22 cellular contexts compared by ENCODE assay signal in genomic region chr4:48725414-48725813, GRCh38. TPM values are rescaled to one million over a fixed set of nuclear protein-coding genes. Genes with fewer than 3 reads are reported as not detected.
DNase-seq lines count a peak whose midpoint lies in the region; ATAC-seq, FAIRE-seq and TF ChIP-seq lines count a peak whose summit lies in the region.
"Had no signal": no experiment of that assay in that cellular context is flagged by ENCODE, and none has a peak within 500 bp of the region (broad histone marks: within the 10 kb centered on the region; RNA-seq: fewer than 3 reads in every experiment).

No MANE protein-coding gene starts in this region.

- H3K4me1 Mint-ChIP-seq in activated naive CD8-positive, alpha-beta T cell (ENCODE audit: low read depth), result peaks cover 89% of the 10 kb centered on the region
- peaks cover 75% of the 10 kb centered on the region for H3K4me1 Mint-ChIP-seq in activated naive CD8-positive, alpha-beta T cell treated with anti-CD3 and anti-CD28 coated beads for 36 hours
- peaks cover 66 to 82% of the 10 kb centered on the region in 2 donors for H3K4me1 Mint-ChIP-seq in natural killer cell treated with Interleukin-12 subunit alpha and Interleukin-12 subunit beta and Interleukin-15 and Interleukin-18, amount 100 ng/mL, for 72 hours (ENCODE audit: low read depth in 2 of 2)

- H3K27ac ChIP-seq in temporal lobe (ENCODE audit: low read depth, low read length), result peak overlapping the region; percentile 47

- DNase-seq in activated naive CD8-positive, alpha-beta T cell treated with anti-CD3 and anti-CD28 coated beads for 36 hours, result no peak
- DNase-seq in epithelial cell of proximal tubule (ENCODE audit: low read depth) (no peak), RCC 7860 (ENCODE audit: low spot score) (no peak), SIG-M5 treated with dmso at 0.1 percent for 504 hours (lab: John Stamatoyannopoulos, UW; ENCODE audit: unreplicated experiment) (no peak)
- DNase-seq in natural killer cell treated with Interleukin-12 subunit alpha and Interleukin-12 subunit beta and Interleukin-15 and Interleukin-18, amount 100 ng/mL, for 72 hours (ENCODE audit: low spot score), result no peak
- DNase-seq: 8988T; activated CD4-positive, alpha-beta T cell treated with anti-CD3 and anti-CD28 coated beads, Interleukin-2, amount 50 U/mL, for 1 hour; AML-193; heart right ventricle; naive thymus-derived CD4-positive, alpha-beta T cell; NCI-H1092; NCI-H2081; NCI-H748 treated with DMSO at 0.1 percent for 48 hours; stimulated activated naive CD8-positive, alpha-beta T cell treated with anti-CD3 and anti-CD28 coated beads, Interleukin-15, amount 100 ng/mL, for 72 hours had no signal

- TF ChIP-seq CTCF in epithelial cell of proximal tubule (conservative IDR thresholded peaks at IDR 0.05; ENCODE audit: low read depth, low read length), result no peak

- no peaks in the 10 kb centered on the region for H3K27me3 Mint-ChIP-seq in activated naive CD8-positive, alpha-beta T cell
- H3K27me3 Mint-ChIP-seq in activated naive CD8-positive, alpha-beta T cell treated with anti-CD3 and anti-CD28 coated beads for 36 hours, result no peaks in the 10 kb centered on the region
- H3K27me3 Mint-ChIP-seq in natural killer cell treated with Interleukin-12 subunit alpha and Interleukin-12 subunit beta and Interleukin-15 and Interleukin-18, amount 100 ng/mL, for 72 hours, result no peaks in the 10 kb centered on the region
- H3K27me3 Mint-ChIP-seq: activated naive CD4-positive, alpha-beta T cell treated with anti-CD3 and anti-CD28 coated beads, Interleukin-2, amount 50 U/mL, for 24 hours; activated T-helper 17 cell treated with anti-CD3 and anti-CD28 coated beads, Interleukin-2, amount 50 U/mL, for 72 hours; central memory CD8-positive, alpha-beta T cell; naive thymus-derived CD4-positive, alpha-beta T cell; stimulated activated naive CD8-positive, alpha-beta T cell treated with anti-CD3 and anti-CD28 coated beads, Interleukin-15, amount 100 ng/mL, for 72 hours had no signal

- H3K4me3 ChIP-seq in epithelial cell of proximal tubule (ENCODE audit: low read depth, low read length), result peak overlapping the region; percentile 25
- H3K4me3 ChIP-seq: heart right ventricle had no signal

- no peak for FAIRE-seq in RCC 7860 (lab: Jason Lieb, UNC)
- FAIRE-seq: endothelial cell of umbilical vein had no signal

- H3K4me3 Mint-ChIP-seq in activated naive CD8-positive, alpha-beta T cell, result no peak overlapping the region
- H3K4me3 Mint-ChIP-seq in activated naive CD8-positive, alpha-beta T cell treated with anti-CD3 and anti-CD28 coated beads for 36 hours, result no peak overlapping the region
- H3K4me3 Mint-ChIP-seq in natural killer cell treated with Interleukin-12 subunit alpha and Interleukin-12 subunit beta and Interleukin-15 and Interleukin-18, amount 100 ng/mL, for 72 hours, result peak overlapping the region; percentile 57
- H3K4me3 Mint-ChIP-seq: activated naive CD4-positive, alpha-beta T cell treated with anti-CD3 and anti-CD28 coated beads, Interleukin-2, amount 50 U/mL, for 24 hours; central memory CD8-positive, alpha-beta T cell; WTC11 had no signal

- no peak for ATAC-seq in natural killer cell treated with Interleukin-12 subunit alpha and Interleukin-12 subunit beta and Interleukin-15 and Interleukin-18, amount 100 ng/mL, for 72 hours
- ATAC-seq in HG03039 (IDR thresholded peaks at IDR 0.05; ENCODE audit: unreplicated experiment), result no peak
- ATAC-seq: activated T-helper 17 cell treated with anti-CD3 and anti-CD28 coated beads, Interleukin-2, amount 50 U/mL, for 72 hours; heart right ventricle; naive thymus-derived CD4-positive, alpha-beta T cell; stimulated activated naive CD8-positive, alpha-beta T cell treated with anti-CD3 and anti-CD28 coated beads, Interleukin-15, amount 100 ng/mL, for 72 hours; WTC11 had no signal

- peaks cover 7% of the 10 kb centered on the region for H3K36me3 Mint-ChIP-seq in activated naive CD8-positive, alpha-beta T cell
- H3K36me3 Mint-ChIP-seq in activated naive CD8-positive, alpha-beta T cell treated with anti-CD3 and anti-CD28 coated beads for 36 hours, result peaks cover 40% of the 10 kb centered on the region
- peaks cover 4% of the 10 kb centered on the region for H3K36me3 Mint-ChIP-seq in natural killer cell treated with Interleukin-12 subunit alpha and Interleukin-12 subunit beta and Interleukin-15 and Interleukin-18, amount 100 ng/mL, for 72 hours
- H3K36me3 Mint-ChIP-seq: WTC11 had no signal

- peak overlapping the region; percentile 28 for H3K27ac Mint-ChIP-seq in activated naive CD8-positive, alpha-beta T cell
- H3K27ac Mint-ChIP-seq in activated naive CD8-positive, alpha-beta T cell treated with anti-CD3 and anti-CD28 coated beads for 36 hours, result no peak overlapping the region
- H3K27ac Mint-ChIP-seq in natural killer cell treated with Interleukin-12 subunit alpha and Interleukin-12 subunit beta and Interleukin-15 and Interleukin-18, amount 100 ng/mL, for 72 hours, result peak overlapping the region; percentile 6 to 40
- H3K27ac Mint-ChIP-seq: activated T-helper 17 cell treated with anti-CD3 and anti-CD28 coated beads, Interleukin-2, amount 50 U/mL, for 72 hours had no signal

- no peaks in the 10 kb centered on the region for H3K9me3 Mint-ChIP-seq in activated naive CD8-positive, alpha-beta T cell (ENCODE audit: low read depth)
- H3K9me3 Mint-ChIP-seq in activated naive CD8-positive, alpha-beta T cell treated with anti-CD3 and anti-CD28 coated beads for 36 hours, result peaks cover 14% of the 10 kb centered on the region
- H3K9me3 Mint-ChIP-seq in natural killer cell treated with Interleukin-12 subunit alpha and Interleukin-12 subunit beta and Interleukin-15 and Interleukin-18, amount 100 ng/mL, for 72 hours, result no peaks in the 10 kb centered on the region
- H3K9me3 Mint-ChIP-seq: activated naive CD4-positive, alpha-beta T cell treated with anti-CD3 and anti-CD28 coated beads, Interleukin-2, amount 50 U/mL, for 24 hours; central memory CD8-positive, alpha-beta T cell had no signal

RNA-seq across cellular contexts. Expression of gene FRYL, which starts 54.7 kb away (rescaled TPM):
- total RNA-seq in activated naive CD8-positive, alpha-beta T cell treated with anti-CD3 and anti-CD28 coated beads for 36 hours, result 10 to 100 TPM; 54.0 to 63.8 TPM
- total RNA-seq in epithelial cell of proximal tubule (22.5 and 31.3 TPM in 2 replicates), temporal lobe (67.9 TPM)
- 100 to 1,000 TPM in 1 of 2 donors, 10 to 100 TPM in 1; 99.0 to 113 TPM for total RNA-seq in natural killer cell treated with Interleukin-12 subunit alpha and Interleukin-12 subunit beta and Interleukin-15 and Interleukin-18, amount 100 ng/mL, for 72 hours
